8 cellular contexts compared by ENCODE assay signal in genomic region chr9:110255064-110255416, GRCh38. TPM values are rescaled to one million over a fixed set of nuclear protein-coding genes. Genes with fewer than 3 reads are reported as not detected.
DNase-seq lines count a peak whose midpoint lies in the region; ATAC-seq, FAIRE-seq and TF ChIP-seq lines count a peak whose summit lies in the region.

No MANE protein-coding gene starts in this region.

- H3K4me3 Mint-ChIP-seq in T-helper 1 cell treated with Interleukin-12 subunit alpha and Interleukin-12 subunit beta and Interleukin-4 antibody, amounts not matched to agents 30 μg/mL and 1 μg/mL, for 36 hours, result peak overlapping the region; percentile 96

- no peak for TF ChIP-seq CTCF in keratinocyte (optimal IDR thresholded peaks at IDR 0.05 in 1 of 3, IDR thresholded peaks at IDR 0.05 in 1 of 3, conservative IDR thresholded peaks at IDR 0.05 in 1 of 3; ENCODE audit: extremely low read depth in 1 of 3, insufficient read depth in 2 of 3, low read length in 3 of 3)
- no peak for TF ChIP-seq CTCF in testis (IDR thresholded peaks at IDR 0.05)

- peak overlapping the region; percentile 98 for H3K27ac Mint-ChIP-seq in T-helper 1 cell treated with Interleukin-12 subunit alpha and Interleukin-12 subunit beta and Interleukin-4 antibody, amounts not matched to agents 30 μg/mL and 1 μg/mL, for 36 hours
- peak overlapping the region; percentile 79 to 91 for H3K27ac Mint-ChIP-seq in activated naive CD4-positive, alpha-beta T cell treated with anti-CD3 and anti-CD28 coated beads, Interleukin-2, amount 50 U/mL, for 72 hours

- H3K4me1 ChIP-seq in keratinocyte (ENCODE audit: control insufficient read depth, extremely low read depth, insufficient read depth, low read length), result peaks cover 52% of the 10 kb centered on the region
- peaks cover 20% of the 10 kb centered on the region for H3K4me1 ChIP-seq in testis

- peaks cover 8 to 16% of the 10 kb centered on the region in 2 experiments for H3K36me3 ChIP-seq in keratinocyte (ENCODE audit: control insufficient read depth in 2 of 2, extremely low read depth in 1 of 2, insufficient read depth in 2 of 2, low read length in 2 of 2)
- H3K36me3 ChIP-seq in testis (ENCODE audit: low read depth, missing control alignments), result no peaks in the 10 kb centered on the region

- H2AFZ ChIP-seq in keratinocyte (ENCODE audit: control insufficient read depth, low read length), result no peak overlapping the region

- intact Hi-C loops in testis (cut with DNase I; ENCODE audit: low total_unique reads), result no loop called here

- H3K27me3 ChIP-seq in keratinocyte (ENCODE audit: control insufficient read depth, extremely low read depth, insufficient read depth, low read length) (no peaks in the 10 kb centered on the region), testis (no peaks in the 10 kb centered on the region)

- H3K36me3 Mint-ChIP-seq in T-helper 1 cell treated with Interleukin-12 subunit alpha and Interleukin-12 subunit beta and Interleukin-4 antibody, amounts not matched to agents 30 μg/mL and 1 μg/mL, for 36 hours (ENCODE audit: low read depth), result peaks cover 17% of the 10 kb centered on the region
- H3K36me3 Mint-ChIP-seq in activated naive CD4-positive, alpha-beta T cell treated with anti-CD3 and anti-CD28 coated beads, Interleukin-2, amount 50 U/mL, for 72 hours, result peaks cover 35 to 48% of the 10 kb centered on the region in 2 donors

- H3K79me2 ChIP-seq in keratinocyte (ENCODE audit: control insufficient read depth, insufficient read depth, low read length), result peaks cover 63% of the 10 kb centered on the region

- H3K9me3 Mint-ChIP-seq in T-helper 1 cell treated with Interleukin-12 subunit alpha and Interleukin-12 subunit beta and Interleukin-4 antibody, amounts not matched to agents 30 μg/mL and 1 μg/mL, for 36 hours, result no peaks in the 10 kb centered on the region
- H3K9me3 Mint-ChIP-seq in activated naive CD4-positive, alpha-beta T cell treated with anti-CD3 and anti-CD28 coated beads, Interleukin-2, amount 50 U/mL, for 72 hours, result no peaks in the 10 kb centered on the region

- H3K4me3 ChIP-seq in keratinocyte (ENCODE audit: control insufficient read depth in 2 of 3, extremely low read depth in 1 of 3, insufficient read depth in 2 of 3, low read depth in 1 of 3, low read length in 3 of 3) (peak overlapping the region; percentile 87 to 94 (median 93)), testis (peak overlapping the region; percentile 96 to 97)

- H3K27ac ChIP-seq in keratinocyte (ENCODE audit: control insufficient read depth, insufficient read depth, low read length) (peak overlapping the region; percentile 95), testis (peak overlapping the region; percentile 81 to 89)

- peaks cover 21% of the 10 kb centered on the region for H4K20me1 ChIP-seq in keratinocyte (ENCODE audit: control insufficient read depth, extremely low read depth, insufficient read depth, low read length)

- no peaks in the 10 kb centered on the region for H3K9me1 ChIP-seq in keratinocyte (ENCODE audit: control insufficient read depth, extremely low read depth, insufficient read depth, low read length)

- H3K4me1 Mint-ChIP-seq in T-helper 1 cell treated with Interleukin-12 subunit alpha and Interleukin-12 subunit beta and Interleukin-4 antibody, amounts not matched to agents 30 μg/mL and 1 μg/mL, for 36 hours (ENCODE audit: low read depth), result peaks cover 50% of the 10 kb centered on the region

- FAIRE-seq in keratinocyte (lab: Jason Lieb, UNC), result no peak

- no peaks in the 10 kb centered on the region for H3K27me3 Mint-ChIP-seq in T-helper 1 cell treated with Interleukin-12 subunit alpha and Interleukin-12 subunit beta and Interleukin-4 antibody, amounts not matched to agents 30 μg/mL and 1 μg/mL, for 36 hours (ENCODE audit: low read depth)

- dilution Hi-C loops in keratinocyte (cut with MboI; ENCODE audit: extremely low pct_ligation_motif_present, low sequenced_read_pairs), result no loop called here

- peak overlapping the region; percentile 99 for H3K4me2 ChIP-seq in keratinocyte (ENCODE audit: control insufficient read depth, extremely low read depth, insufficient read depth, low read depth, low read length)

- H3K9me3 ChIP-seq in keratinocyte (ENCODE audit: control insufficient read depth, low read depth, low read length) (no peaks in the 10 kb centered on the region), testis (no peaks in the 10 kb centered on the region)

- 4 to 23% methylated on average over 12 to 16 of the region's 16 CpGs for WGBS in testis, 2 donors

- ATAC-seq in activated naive CD4-positive, alpha-beta T cell treated with anti-CD3 and anti-CD28 coated beads, Interleukin-2, amount 50 U/mL, for 72 hours, result no peak
- ATAC-seq in HG03135 (IDR thresholded peaks at IDR 0.05; ENCODE audit: unreplicated experiment), result no peak

- DNase-seq in T-helper 1 cell, result no peak
- DNase-seq in activated naive CD4-positive, alpha-beta T cell treated with anti-CD3 and anti-CD28 coated beads, Interleukin-2, amount 50 U/mL, for 72 hours (ENCODE audit: low spot score in 2 of 2), result no peak
- no peak for DNase-seq in keratinocyte (ENCODE audit: low read depth, low spot score)
- DNase-seq in testis, result no peak
- no peak for DNase-seq in anterior cingulate cortex (lab: John Stamatoyannopoulos, UW)
- no peak for DNase-seq in NCI-H2107 treated with DMSO at 0.1 percent for 48 hours (lab: John Stamatoyannopoulos, UW; ENCODE audit: unreplicated experiment)

- peak overlapping the region; percentile 92 for H3K9ac ChIP-seq in keratinocyte (ENCODE audit: control insufficient read depth, extremely low read depth, insufficient read depth, low read length)

- TF ChIP-seq POLR2A in testis (IDR thresholded peaks at IDR 0.05), result no peak

RNA-seq across cellular contexts. Expression of gene TXN, which starts 1.3 kb away (rescaled TPM):
- total RNA-seq in activated naive CD4-positive, alpha-beta T cell treated with anti-CD3 and anti-CD28 coated beads, Interleukin-2, amount 50 U/mL, for 72 hours, result 100 to 1,000 TPM; 375 to 406 TPM
- 768 to 1,127 TPM (median 845 TPM) in 3 replicates for polyA plus RNA-seq in keratinocyte
- 178 TPM for polyA plus RNA-seq in keratinocyte (2011; ENCODE audit: low read depth)
- polyA plus RNA-seq in keratinocyte (2011; cell fraction: cytosol; rRNA removed), result 1,024 and 1,515 TPM in 2 replicates
- polyA plus RNA-seq in keratinocyte (2011; cell fraction: nucleus; rRNA removed), result 383 and 589 TPM in 2 replicates
- polyA plus RNA-seq in keratinocyte (2012; ENCODE audit: low replicate concordance), result 573 and 790 TPM in 2 replicates
- polyA minus RNA-seq in keratinocyte, result 95.6 to 332 TPM (median 271 TPM) in 3 replicates
- 238 TPM for polyA minus RNA-seq in keratinocyte (2011; cell fraction: cytosol; rRNA and poly(A)+ RNA removed)
- polyA minus RNA-seq in keratinocyte (2011; cell fraction: nucleus; rRNA and poly(A)+ RNA removed), result 44.6 and 71.1 TPM in 2 replicates
- total RNA-seq in testis, result 10 to 100 TPM; 30.2 to 31.7 TPM
- polyA plus RNA-seq in testis (ENCODE audit: insufficient read depth, low read depth, low replicate concordance), result 57.0 TPM

RNA-seq across cellular contexts. Expression of gene C9orf152, which starts 47.1 kb away (rescaled TPM):
- total RNA-seq in activated naive CD4-positive, alpha-beta T cell treated with anti-CD3 and anti-CD28 coated beads, Interleukin-2, amount 50 U/mL, for 72 hours, result not detected
- polyA plus RNA-seq in keratinocyte (0.01 TPM in 1 of 3 replicates, not detected in the others), testis (ENCODE audit: insufficient read depth, low read depth, low replicate concordance) (not detected)
- not detected for polyA plus RNA-seq in keratinocyte (2011; ENCODE audit: low read depth)
- not detected in 2 replicates for polyA plus RNA-seq in keratinocyte (2011; cell fraction: cytosol; rRNA removed)
- 0.04 and 0.05 TPM in 2 replicates for polyA plus RNA-seq in keratinocyte (2011; cell fraction: nucleus; rRNA removed)
- 0.03 and 0.13 TPM in 2 replicates for polyA plus RNA-seq in keratinocyte (2012; ENCODE audit: low replicate concordance)
- not detected in 3 replicates for polyA minus RNA-seq in keratinocyte
- not detected for polyA minus RNA-seq in keratinocyte (2011; cell fraction: cytosol; rRNA and poly(A)+ RNA removed)
- not detected in 2 replicates for polyA minus RNA-seq in keratinocyte (2011; cell fraction: nucleus; rRNA and poly(A)+ RNA removed)
- not detected for total RNA-seq in testis

Comparison
In these comparisons a context has a peak if more than half of its experiments do, and no peak if none do; other contexts are left out.
1. RNA of gene TXN, which starts 1.3 kb away (total RNA-seq): 375 to 406 TPM in activated naive CD4-positive, alpha-beta T cell treated with anti-CD3 and anti-CD28 coated beads, Interleukin-2, amount 50 U/mL, for 72 hours; 30.2 to 31.7 TPM in testis; every median in the first group is over 10 times any median in the second.